Comparison of ENCODE assay signal across 8 cellular contexts in the genomic region with DNA sequence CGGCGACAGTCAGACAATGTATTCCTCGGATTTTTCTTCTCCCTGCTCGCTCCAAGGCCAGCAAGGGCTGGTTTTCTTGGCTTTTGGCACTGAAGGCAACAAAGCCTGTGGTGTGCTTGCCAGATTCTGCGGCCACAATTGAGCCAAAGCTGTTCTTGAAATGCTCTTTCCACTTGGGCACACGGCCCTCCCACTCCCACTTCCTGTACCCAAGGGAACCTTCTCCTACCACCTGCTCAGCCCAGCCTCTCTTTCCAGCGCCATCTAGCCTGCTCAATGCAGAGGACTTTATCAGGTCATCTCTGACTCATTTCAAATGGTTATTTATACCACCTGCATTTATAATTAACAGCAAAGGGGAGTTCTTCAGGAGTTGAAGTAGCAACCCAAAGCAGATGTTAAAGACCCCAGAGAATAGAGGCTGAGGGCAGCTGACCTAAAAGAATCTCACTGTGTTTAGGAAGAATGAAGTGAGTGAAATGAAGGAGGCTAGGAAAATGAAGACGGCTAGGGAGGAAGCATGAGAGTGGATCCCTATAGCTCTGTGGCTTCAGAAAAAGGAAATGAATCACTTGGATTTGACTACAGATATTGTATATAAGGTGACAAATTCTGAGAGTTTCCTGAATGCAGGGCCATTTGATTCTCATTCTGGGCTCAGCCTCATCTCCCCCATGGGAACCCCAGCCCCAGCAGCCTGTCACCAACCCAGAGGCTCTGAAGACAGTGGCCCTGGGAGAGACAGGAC.
DNase-seq lines count a peak whose midpoint lies in the region; ATAC-seq and TF ChIP-seq lines count a peak whose summit lies in the region.

No MANE protein-coding gene starts in this region.

- H3K4me1 Mint-ChIP-seq in chondrocyte (ENCODE audit: low read depth) (peaks cover 40% of the 10 kb centered on the region), T-cell (no peaks in the 10 kb centered on the region)

- POLR2A ChIA-PET in T-cell (lab: Charles Lee), result no interaction called here

- intact Hi-C loops in stomach (cut with DNase I; ENCODE audit: low total_unique reads), result no loop called here

- H3K4me3 ChIP-seq in stomach, result no peak overlapping the region

- WGBS in stomach, 5 donors, result 43 to 53% (median 49%) methylated on average over 8 of the region's 8 CpGs

- peak; percentile 8 for DNase-seq in NCI-H345 (lab: John Stamatoyannopoulos, UW)
- DNase-seq in NCI-H345 treated with DMSO at 0.1 percent for 48 hours (lab: John Stamatoyannopoulos, UW; ENCODE audit: unreplicated experiment), result no peak
- peak; percentile 64 for DNase-seq in NCI-H187 treated with DMSO at 0.1 percent for 48 hours (lab: John Stamatoyannopoulos, UW)
- no peak for DNase-seq in chondrocyte (ENCODE audit: low spot score)
- peak; percentile 71 for DNase-seq in stomach
- DNase-seq in stimulated activated CD4-positive, alpha-beta T cell treated with anti-CD3 and anti-CD28 coated beads, Interleukin-12 subunit alpha, Interleukin-12 subunit beta, amount 100 ng/mL, for 4 hours, result no peak
- DNase-seq in T-cell, result no peak

- H3K36me3 Mint-ChIP-seq in chondrocyte (ENCODE audit: low read depth) (no peaks in the 10 kb centered on the region), T-cell (no peaks in the 10 kb centered on the region)

- H3K9me3 ChIP-seq in stomach, result no peaks in the 10 kb centered on the region

- H3K27me3 Mint-ChIP-seq in chondrocyte (ENCODE audit: low read depth), result no peaks in the 10 kb centered on the region
- peaks cover 1 to 3% of the 10 kb centered on the region in 2 donors for H3K27me3 Mint-ChIP-seq in T-cell

- no peaks in the 10 kb centered on the region for H3K36me3 ChIP-seq in stomach

- H3K4me3 Mint-ChIP-seq in chondrocyte (ENCODE audit: unreplicated experiment) (no peak overlapping the region), T-cell (no peak overlapping the region)

- TF ChIP-seq CTCF in chondrocyte (IDR thresholded peaks at IDR 0.05), result no peak
- no peak for TF ChIP-seq CTCF in stomach (IDR thresholded peaks at IDR 0.05)

- H3K27ac ChIP-seq in stomach, result peak overlapping the region in 1 of 5 donors; percentile 32

- no peak for TF ChIP-seq EP300 in stomach (IDR thresholded peaks at IDR 0.05)

- H3K27ac Mint-ChIP-seq in chondrocyte (ENCODE audit: unreplicated experiment) (peak overlapping the region; percentile 65), T-cell (no peak overlapping the region)

- ATAC-seq in HG02763 (IDR thresholded peaks at IDR 0.05; ENCODE audit: unreplicated experiment) (peak; percentile 55), T-cell (replicated peaks in 1 of 4) (no peak)

- H3K9me3 Mint-ChIP-seq in chondrocyte (ENCODE audit: low read depth) (no peaks in the 10 kb centered on the region), T-cell (no peaks in the 10 kb centered on the region)

- no peaks in the 10 kb centered on the region for H3K27me3 ChIP-seq in stomach

- H3K4me1 ChIP-seq in stomach, result peaks cover 10 to 20% (median 11%) of the 10 kb centered on the region in 4 donors

- CTCF ChIA-PET in T-cell (lab: Charles Lee), result no interaction called here

- TF ChIP-seq POLR2A in stomach (IDR thresholded peaks at IDR 0.05), result no peak

Comparison
In these comparisons a context has a peak if more than half of its experiments do, and no peak if none do; other contexts are left out.
1. DNase-seq: peak in NCI-H345 (single experiment), NCI-H187 treated with DMSO at 0.1 percent for 48 hours (single experiment) and stomach (single experiment); none in NCI-H345 treated with DMSO at 0.1 percent for 48 hours (single experiment), chondrocyte (single experiment), stimulated activated CD4-positive, alpha-beta T cell treated with anti-CD3 and anti-CD28 coated beads, Interleukin-12 subunit alpha, Interleukin-12 subunit beta, amount 100 ng/mL, for 4 hours (single experiment) and T-cell (0 of 34).